8 cellular contexts compared by ENCODE assay signal in genomic region chr13:75636339-75637095, GRCh38. TPM values are rescaled to one million over a fixed set of nuclear protein-coding genes. Genes with fewer than 3 reads are reported as not detected.
A peak's percentile ranks its signal among the peaks of the same experiment; 100 is the strongest.
DNase-seq lines count a peak whose midpoint lies in the region; ATAC-seq lines count a peak whose summit lies in the region.

No MANE protein-coding gene starts in this region.

- H3K27ac ChIP-seq in BLaER1 (peak overlapping the region; percentile 31; the same call in 1 of the 2 replicates), SJCRH30 (no peak overlapping the region), rectal smooth muscle tissue (ENCODE audit: low read depth, low read length) (no peak overlapping the region)

- no peaks in the 10 kb centered on the region for H3K9me3 Mint-ChIP-seq in activated naive CD4-positive, alpha-beta T cell treated with anti-CD3 and anti-CD28 coated beads, Interleukin-2, amount 10 ng/mL, durations not matched to agents 7 days and 5 days

- peak overlapping the region; percentile 74 for H3K27ac Mint-ChIP-seq in activated naive CD4-positive, alpha-beta T cell treated with anti-CD3 and anti-CD28 coated beads, Interleukin-2, amount 10 ng/mL, durations not matched to agents 7 days and 5 days

- H3K27me3 Mint-ChIP-seq in activated naive CD4-positive, alpha-beta T cell treated with anti-CD3 and anti-CD28 coated beads, Interleukin-2, amount 10 ng/mL, durations not matched to agents 7 days and 5 days, result peaks cover 33% of the 10 kb centered on the region

- peaks cover 31% of the 10 kb centered on the region for H3K27me3 ChIP-seq in BLaER1
- H3K27me3 ChIP-seq in SJCRH30, result no peaks in the 10 kb centered on the region
- no peaks in the 10 kb centered on the region for H3K27me3 ChIP-seq in rectal smooth muscle tissue (ENCODE audit: control insufficient read depth, insufficient read depth, low read length)

- H3K9me3 ChIP-seq in BLaER1 (no peaks in the 10 kb centered on the region), SJCRH30 (replicated peaks) (no peaks in the 10 kb centered on the region)

- H3K36me3 Mint-ChIP-seq in activated naive CD4-positive, alpha-beta T cell treated with anti-CD3 and anti-CD28 coated beads, Interleukin-2, amount 10 ng/mL, durations not matched to agents 7 days and 5 days, result peaks cover 2% of the 10 kb centered on the region

- H3K36me3 ChIP-seq in BLaER1 (no peaks in the 10 kb centered on the region), SJCRH30 (no peaks in the 10 kb centered on the region), rectal smooth muscle tissue (ENCODE audit: control insufficient read depth, insufficient read depth, low read length) (no peaks in the 10 kb centered on the region)

- H3K4me1 Mint-ChIP-seq in activated naive CD4-positive, alpha-beta T cell treated with anti-CD3 and anti-CD28 coated beads, Interleukin-2, amount 10 ng/mL, durations not matched to agents 7 days and 5 days, result peaks cover 24% of the 10 kb centered on the region

- H3K9ac ChIP-seq in BLaER1, result peak overlapping the region; percentile 72; the same call in 1 of the 2 replicates
- H3K9ac ChIP-seq in rectal smooth muscle tissue (ENCODE audit: low read length), result no peak overlapping the region

- peak overlapping the region; percentile 72 for H3K4me3 ChIP-seq in BLaER1
- H3K4me3 ChIP-seq in SJCRH30, result peak overlapping the region; percentile 56
- H3K4me3 ChIP-seq in rectal smooth muscle tissue (ENCODE audit: low read length), result peak overlapping the region; percentile 70

- H3K4me2 ChIP-seq in BLaER1, result peak overlapping the region; percentile 98

- peaks cover 10% of the 10 kb centered on the region for H3K4me1 ChIP-seq in BLaER1
- H3K4me1 ChIP-seq in SJCRH30, result no peaks in the 10 kb centered on the region
- H3K4me1 ChIP-seq in rectal smooth muscle tissue (ENCODE audit: control insufficient read depth, insufficient read depth, low read length), result no peaks in the 10 kb centered on the region

- H3K4me3 Mint-ChIP-seq in activated naive CD4-positive, alpha-beta T cell treated with anti-CD3 and anti-CD28 coated beads, Interleukin-2, amount 10 ng/mL, durations not matched to agents 7 days and 5 days, result peak overlapping the region; percentile 75

- H4K20me1 ChIP-seq in BLaER1, result 0 out of 2 replicates have a peak, but pooled peaks cover 5% of the 10 kb centered on the region

- CTCF ChIA-PET in activated naive CD4-positive, alpha-beta T cell treated with anti-CD3 and anti-CD28 coated beads, Interleukin-2, amount 10 ng/mL, durations not matched to agents 7 days and 5 days (lab: Charles Lee), result interaction anchor here (0.8 kb wide), 1 partner anchor 25 kb away, joined by 3 read pairs; no protein-coding TSS in a partner anchor

- ATAC-seq in GM19324 (IDR thresholded peaks at IDR 0.05; ENCODE audit: low FRiP score, unreplicated experiment) (peak; percentile 70), HG03354 (IDR thresholded peaks at IDR 0.05; ENCODE audit: poor library complexity, severe bottlenecking, unreplicated experiment) (peak; percentile 60), left cardiac atrium (peak; percentile 49 to 53)

- DNase-seq in SJCRH30 (peak; percentile 19 to 34), left cardiac atrium (peak; percentile 36), NCI-H187 (lab: John Stamatoyannopoulos, UW) (no peak)
- peak; percentile 59 for DNase-seq in activated naive CD4-positive, alpha-beta T cell treated with anti-CD3 and anti-CD28 coated beads, Interleukin-2, amount 10 ng/mL, durations not matched to agents 7 days and 5 days

- intact Hi-C loops in left cardiac atrium (cut with DNase I), result no loop called here

RNA-seq across cellular contexts. Expression of gene LMO7, which starts 0.4 kb away (rescaled TPM):
- total RNA-seq in SJCRH30 (2014; rRNA removed; shearing (Covaris generic)), result 97.2 and 102 TPM in 2 replicates
- total RNA-seq in left cardiac atrium, result 100 to 1,000 TPM; 262 to 273 TPM

Comparison
In these comparisons a context has a peak if more than half of its experiments do, and no peak if none do; other contexts are left out.
1. DNase-seq: peak in SJCRH30 (2 of 2), activated naive CD4-positive, alpha-beta T cell treated with anti-CD3 and anti-CD28 coated beads, Interleukin-2, amount 10 ng/mL, durations not matched to agents 7 days and 5 days (single experiment) and left cardiac atrium (single experiment); none in NCI-H187 (0 of 2).
2. Peak in every context shown above with its lines, with median percentiles within 50 percentile points of each other: H3K4me3 ChIP-seq and ATAC-seq.